In genomic region chr14:21103710-21104447, GRCh38 we compare ENCODE assay signal across 8 cellular contexts. TPM values are rescaled to one million over a fixed set of nuclear protein-coding genes. Genes with fewer than 3 reads are reported as not detected.
DNase-seq lines count a peak whose midpoint lies in the region; ATAC-seq and TF ChIP-seq lines count a peak whose summit lies in the region.

No MANE protein-coding gene starts in this region.

- H3K27ac ChIP-seq in A673 (ENCODE audit: low read depth, low read length, poor library complexity, severe bottlenecking) (peak overlapping the region; percentile 100), brain microvascular endothelial cell (peak overlapping the region; percentile 100)

- in situ Hi-C loops in brain microvascular endothelial cell (cut with HindIII; ENCODE audit: low pct_ligation_motif_present, low sequenced_read_pairs), result no loop called here

- TF ChIP-seq CTCF in A673 (conservative IDR thresholded peaks at IDR 0.05; ENCODE audit: low read depth, low read length) (peak; percentile 84), brain microvascular endothelial cell (IDR thresholded peaks at IDR 0.05; ENCODE audit: low read depth, low read length, missing control alignments) (peak; percentile 87)

- intact Hi-C loops in A673 (cut with micrococcal nuclease; ENCODE audit: unreplicated experiment), result loop anchor here (1.0 kb wide), 3 partner anchors 12 to 90 kb away; no protein-coding TSS in a partner anchor

- H3K27me3 ChIP-seq in A673 (replicated peaks; ENCODE audit: insufficient read depth, low read depth, low read length, poor library complexity), result no peaks in the 10 kb centered on the region
- H3K27me3 ChIP-seq in brain microvascular endothelial cell (replicated peaks), result no peaks in the 10 kb centered on the region

- no peaks in the 10 kb centered on the region for H3K36me3 ChIP-seq in A673 (ENCODE audit: insufficient read depth, low read length, poor library complexity, severe bottlenecking)
- H3K36me3 ChIP-seq in brain microvascular endothelial cell (replicated peaks), result no peaks in the 10 kb centered on the region

- TSS peak; percentile 91 for BruUV-seq in A673 (replicated peaks; lab: Mats Ljungman, UMichigan)

- H3K4me1 ChIP-seq in A673 (ENCODE audit: insufficient read depth, low read length, poor library complexity, severe bottlenecking), result peaks cover 30% of the 10 kb centered on the region

- POLR2A ChIA-PET in A673 (lab: Charles Lee; ENCODE audit: low non-redundant PET), result no interaction called here

- CTCF ChIA-PET in A673 (lab: Charles Lee), result interaction anchor here (0.6 to 3.9 kb wide), 10 partner anchors 9 to 133 kb away, joined by 3 to 55 read pairs (median 12); partner anchors contain the start of gene ARHGEF40

- H3K9me3 ChIP-seq in A673 (ENCODE audit: low read depth, low read length, poor library complexity, severe bottlenecking), result no peaks in the 10 kb centered on the region

- peak; percentile 99 for DNase-seq in A673 (ENCODE audit: low spot score)
- peak; percentile 94 for DNase-seq in NCI-H2107 treated with DMSO at 0.1 percent for 48 hours (lab: John Stamatoyannopoulos, UW; ENCODE audit: unreplicated experiment)
- DNase-seq in UCSD-AML1 (lab: John Stamatoyannopoulos, UW; ENCODE audit: unreplicated experiment), result peak; percentile 95
- DNase-seq in brain microvascular endothelial cell, result peak; percentile 93
- DNase-seq in skeletal muscle cell (ENCODE audit: low read depth), result peak; percentile 87

- H3K4me3 ChIP-seq in A673 (ENCODE audit: low read depth, low read length, poor library complexity, severe bottlenecking) (peak overlapping the region; percentile 92), brain microvascular endothelial cell (ENCODE audit: low read depth, low read length) (peak overlapping the region; percentile 73), iPS-11a (ENCODE audit: low read depth, low read length) (peak overlapping the region; percentile 78), skeletal muscle cell (ENCODE audit: low read depth, low read length) (peak overlapping the region; percentile 71)

- ATAC-seq in GM18858 (IDR thresholded peaks at IDR 0.05; ENCODE audit: unreplicated experiment), result peak; percentile 83
- ATAC-seq in HG03066 (IDR thresholded peaks at IDR 0.05; ENCODE audit: low read depth, unreplicated experiment), result peak; percentile 88

RNA-seq across cellular contexts. Expression of gene TMEM253, which starts 3.0 kb away (rescaled TPM):
- total RNA-seq in A673 (2021), result 0.48 and 0.49 TPM in 2 replicates

RNA-seq across cellular contexts. Expression of gene ZNF219, which starts 5.4 kb away (rescaled TPM):
- total RNA-seq in A673 (2021), result 78.0 and 84.6 TPM in 2 replicates

RNA-seq across cellular contexts. Expression of gene ARHGEF40, which starts 33.8 kb away (rescaled TPM):
- total RNA-seq in A673 (2021), result 89.6 and 94.1 TPM in 2 replicates

RNA-seq across cellular contexts. Expression of gene RNASE8, which starts 46.3 kb away (rescaled TPM):
- not detected in 2 replicates for total RNA-seq in A673 (2021)

RNA-seq across cellular contexts. Expression of gene OR5AU1, which starts 52.0 kb away (rescaled TPM):
- total RNA-seq in A673 (2021), result not detected in 2 replicates

Comparison
In these comparisons a context has a peak if more than half of its experiments do, and no peak if none do; other contexts are left out.
1. Peak in every context shown above with its lines: DNase-seq, ATAC-seq, H3K4me3 ChIP-seq and H3K27ac ChIP-seq.